In the genomic region with DNA sequence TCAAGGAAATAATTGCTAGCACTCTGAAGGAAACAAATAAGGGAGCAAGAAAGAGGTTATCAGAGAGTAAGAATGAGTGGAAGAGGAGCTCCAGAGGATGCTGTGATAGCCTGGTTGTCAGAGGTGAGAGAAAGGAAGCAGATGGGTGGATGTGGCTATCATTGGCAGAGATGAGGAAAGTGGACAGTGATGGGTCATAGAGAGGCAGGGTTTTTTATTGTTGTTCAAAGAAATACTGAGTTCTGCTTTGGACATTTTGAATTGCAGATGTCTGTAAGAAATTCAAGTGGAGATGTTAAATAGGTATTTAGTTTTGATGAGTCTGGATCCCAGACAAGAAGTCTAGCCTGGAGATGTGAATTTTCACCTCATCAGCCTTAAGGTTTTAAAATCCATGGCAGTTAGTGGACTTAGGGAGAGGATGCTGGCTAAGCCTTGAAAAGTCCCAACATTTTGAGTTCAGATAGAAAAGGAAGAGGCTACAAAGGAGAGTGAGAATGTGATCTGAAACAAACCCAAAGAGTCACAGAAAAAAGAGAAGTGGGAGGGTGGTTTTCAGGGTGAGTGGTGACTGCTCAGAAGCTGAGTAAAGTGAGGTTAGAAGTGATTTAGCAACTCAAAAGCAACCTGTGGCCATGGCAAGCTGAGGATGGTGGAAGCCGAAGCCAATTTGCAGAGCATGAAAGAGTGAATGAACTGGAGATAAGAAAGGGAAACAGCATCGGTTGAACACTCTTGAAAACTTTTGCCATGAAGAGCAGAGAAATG, we compare ENCODE assay signal across 14 cellular contexts. TPM values are rescaled to one million over a fixed set of nuclear protein-coding genes. Genes with fewer than 3 reads are reported as not detected.
DNase-seq lines count a peak whose midpoint lies in the region; ATAC-seq lines count a peak whose summit lies in the region.
"Had no signal": no experiment of that assay in that cellular context is flagged by ENCODE, and none has a peak within 500 bp of the region (broad histone marks: within the 10 kb centered on the region; RNA-seq: fewer than 3 reads in every experiment).

No MANE protein-coding gene starts in this region.

- intact Hi-C loops in activated T-helper 1 cell treated with anti-CD3 and anti-CD28 coated beads, Interleukin-12 subunit alpha, Interleukin-12 subunit beta, Interleukin-2, Interleukin-4 antibody, amounts not matched to agents 30 ng/mL and 10 ng/mL and 1 ng/mL, durations not matched to agents 14 hours and 24 hours and 36 hours (cut with micrococcal nuclease): no loop called here
- intact Hi-C loops in activated naive CD4-positive, alpha-beta T cell treated with anti-CD3 and anti-CD28 coated beads for 36 hours (cut with micrococcal nuclease): no loop called here

- H3K4me1 Mint-ChIP-seq in naive B cell: peaks cover 12 to 14% (median 13%) of the 10 kb centered on the region in 3 donors
- H3K4me1 Mint-ChIP-seq in activated T-helper 1 cell treated with anti-CD3 and anti-CD28 coated beads, Interleukin-12 subunit alpha, Interleukin-12 subunit beta, Interleukin-2, Interleukin-4 antibody, amounts not matched to agents 30 ng/mL and 10 ng/mL and 1 ng/mL, durations not matched to agents 14 hours and 24 hours and 36 hours (ENCODE audit: low read depth): no peaks in the 10 kb centered on the region
- no peaks in the 10 kb centered on the region for H3K4me1 Mint-ChIP-seq in activated naive CD4-positive, alpha-beta T cell treated with anti-CD3 and anti-CD28 coated beads for 36 hours (ENCODE audit: low read depth)
- H3K4me1 Mint-ChIP-seq: activated naive CD4-positive, alpha-beta T cell treated with anti-CD3 and anti-CD28 coated beads, Interleukin-2, amount 10 ng/mL, durations not matched to agents 7 days and 5 days had no signal

- H3K4me3 Mint-ChIP-seq in naive B cell: peak overlapping the region in 1 of 8 donors; percentile 57
- H3K4me3 Mint-ChIP-seq in activated T-helper 1 cell treated with anti-CD3 and anti-CD28 coated beads, Interleukin-12 subunit alpha, Interleukin-12 subunit beta, Interleukin-2, Interleukin-4 antibody, amounts not matched to agents 30 ng/mL and 10 ng/mL and 1 ng/mL, durations not matched to agents 14 hours and 24 hours and 36 hours: no peak overlapping the region
- no peak overlapping the region for H3K4me3 Mint-ChIP-seq in activated naive CD4-positive, alpha-beta T cell treated with anti-CD3 and anti-CD28 coated beads for 36 hours
- H3K4me3 Mint-ChIP-seq: activated naive CD4-positive, alpha-beta T cell treated with anti-CD3 and anti-CD28 coated beads, Interleukin-2, amount 10 ng/mL, durations not matched to agents 7 days and 5 days had no signal

- H3K27ac Mint-ChIP-seq in naive B cell: peak overlapping the region in 2 of 6 donors; percentile 0 to 34
- no peak overlapping the region for H3K27ac Mint-ChIP-seq in activated T-helper 1 cell treated with anti-CD3 and anti-CD28 coated beads, Interleukin-12 subunit alpha, Interleukin-12 subunit beta, Interleukin-2, Interleukin-4 antibody, amounts not matched to agents 30 ng/mL and 10 ng/mL and 1 ng/mL, durations not matched to agents 14 hours and 24 hours and 36 hours
- H3K27ac Mint-ChIP-seq in activated naive CD4-positive, alpha-beta T cell treated with anti-CD3 and anti-CD28 coated beads for 36 hours: no peak overlapping the region
- H3K27ac Mint-ChIP-seq: activated naive CD4-positive, alpha-beta T cell treated with anti-CD3 and anti-CD28 coated beads, Interleukin-2, amount 10 ng/mL, durations not matched to agents 7 days and 5 days had no signal

- CTCF ChIA-PET in activated naive CD4-positive, alpha-beta T cell treated with anti-CD3 and anti-CD28 coated beads for 36 hours (lab: Charles Lee): interaction anchor here (0.6 kb wide), 1 partner anchor 246 kb away, joined by 3 read pairs; no protein-coding TSS in a partner anchor

- DNase-seq in naive B cell (no peak), DMS79 (lab: John Stamatoyannopoulos, UW) (no peak)
- no peak for DNase-seq in activated T-helper 1 cell treated with anti-CD3 and anti-CD28 coated beads, Interleukin-12 subunit alpha, Interleukin-12 subunit beta, Interleukin-2, Interleukin-4 antibody, amounts not matched to agents 30 ng/mL and 10 ng/mL and 1 ng/mL, durations not matched to agents 14 hours and 24 hours and 36 hours (ENCODE audit: low spot score)
- no peak for DNase-seq in activated naive CD4-positive, alpha-beta T cell treated with anti-CD3 and anti-CD28 coated beads for 36 hours
- DNase-seq in stimulated activated CD4-positive, alpha-beta T cell treated with anti-CD3 and anti-CD28 coated beads, Interleukin-4, amount 100 ng/mL, for 24 hours: no peak
- DNase-seq: activated naive CD4-positive, alpha-beta T cell treated with anti-CD3 and anti-CD28 coated beads, Interleukin-2, amount 10 ng/mL, durations not matched to agents 7 days and 5 days; mesendoderm; MG63; OCI-M1; retina; WERI-Rb-1 had no signal

- H3K9me3 Mint-ChIP-seq in naive B cell: no peaks in the 10 kb centered on the region
- no peaks in the 10 kb centered on the region for H3K9me3 Mint-ChIP-seq in activated T-helper 1 cell treated with anti-CD3 and anti-CD28 coated beads, Interleukin-12 subunit alpha, Interleukin-12 subunit beta, Interleukin-2, Interleukin-4 antibody, amounts not matched to agents 30 ng/mL and 10 ng/mL and 1 ng/mL, durations not matched to agents 14 hours and 24 hours and 36 hours
- H3K9me3 Mint-ChIP-seq in activated naive CD4-positive, alpha-beta T cell treated with anti-CD3 and anti-CD28 coated beads for 36 hours: no peaks in the 10 kb centered on the region
- H3K9me3 Mint-ChIP-seq: activated naive CD4-positive, alpha-beta T cell treated with anti-CD3 and anti-CD28 coated beads, Interleukin-2, amount 10 ng/mL, durations not matched to agents 7 days and 5 days had no signal

- no peaks in the 10 kb centered on the region for H3K36me3 Mint-ChIP-seq in naive B cell
- H3K36me3 Mint-ChIP-seq in activated T-helper 1 cell treated with anti-CD3 and anti-CD28 coated beads, Interleukin-12 subunit alpha, Interleukin-12 subunit beta, Interleukin-2, Interleukin-4 antibody, amounts not matched to agents 30 ng/mL and 10 ng/mL and 1 ng/mL, durations not matched to agents 14 hours and 24 hours and 36 hours (ENCODE audit: low read depth): no peaks in the 10 kb centered on the region
- H3K36me3 Mint-ChIP-seq in activated naive CD4-positive, alpha-beta T cell treated with anti-CD3 and anti-CD28 coated beads for 36 hours (ENCODE audit: low read depth): no peaks in the 10 kb centered on the region
- H3K36me3 Mint-ChIP-seq: activated naive CD4-positive, alpha-beta T cell treated with anti-CD3 and anti-CD28 coated beads, Interleukin-2, amount 10 ng/mL, durations not matched to agents 7 days and 5 days had no signal

- ATAC-seq in GM19043 (IDR thresholded peaks at IDR 0.05; ENCODE audit: low read depth, unreplicated experiment) (peak; percentile 87), GM21825 (IDR thresholded peaks at IDR 0.05; ENCODE audit: unreplicated experiment) (peak; percentile 90), HG03342 (IDR thresholded peaks at IDR 0.05; ENCODE audit: unreplicated experiment) (peak; percentile 92), naive B cell (ENCODE audit: low read depth in 2 of 2) (peak; percentile 53 to 65)

- peaks cover 0 to 3% (median 0%) of the 10 kb centered on the region in 3 donors for H3K27me3 Mint-ChIP-seq in naive B cell
- H3K27me3 Mint-ChIP-seq in activated T-helper 1 cell treated with anti-CD3 and anti-CD28 coated beads, Interleukin-12 subunit alpha, Interleukin-12 subunit beta, Interleukin-2, Interleukin-4 antibody, amounts not matched to agents 30 ng/mL and 10 ng/mL and 1 ng/mL, durations not matched to agents 14 hours and 24 hours and 36 hours (ENCODE audit: insufficient read depth): no peaks in the 10 kb centered on the region
- H3K27me3 Mint-ChIP-seq in activated naive CD4-positive, alpha-beta T cell treated with anti-CD3 and anti-CD28 coated beads for 36 hours (ENCODE audit: low read depth): no peaks in the 10 kb centered on the region

RNA-seq across cellular contexts. Expression of gene PPIC, which starts 50.4 kb away (rescaled TPM):
- not detected for polyA plus RNA-seq in naive B cell (ENCODE audit: low read depth in 6 of 6)
- total RNA-seq in activated T-helper 1 cell treated with anti-CD3 and anti-CD28 coated beads, Interleukin-12 subunit alpha, Interleukin-12 subunit beta, Interleukin-2, Interleukin-4 antibody, amounts not matched to agents 30 ng/mL and 10 ng/mL and 1 ng/mL, durations not matched to agents 14 hours and 24 hours and 36 hours: not detected in 2 replicates
- not detected for total RNA-seq in activated naive CD4-positive, alpha-beta T cell treated with anti-CD3 and anti-CD28 coated beads for 36 hours
